8 cellular contexts compared by ENCODE assay signal in genomic region chr19:18939922-18940775, GRCh38. TPM values are rescaled to one million over a fixed set of nuclear protein-coding genes. Genes with fewer than 3 reads are reported as not detected.
DNase-seq lines count a peak whose midpoint lies in the region; ATAC-seq, FAIRE-seq and TF ChIP-seq lines count a peak whose summit lies in the region.

No MANE protein-coding gene starts in this region.

- H3K4me1 ChIP-seq in endothelial cell of umbilical vein (ENCODE audit: control insufficient read depth, extremely low read depth, insufficient read depth, low read length) (peaks cover 7% of the 10 kb centered on the region), mesodermal cell (ENCODE audit: control insufficient read depth, insufficient read depth, low read length, poor library complexity, severe bottlenecking) (peaks cover 4% of the 10 kb centered on the region), tibial artery (peaks cover 0 to 20% (median 13%) of the 10 kb centered on the region in 4 donors)

- TF ChIP-seq POLR2A in endothelial cell of umbilical vein (IDR thresholded peaks at IDR 0.05; ENCODE audit: low read depth, low read length) = peak; percentile 74

- peak overlapping the region; percentile 88 to 99 (median 97) for H3K4me3 ChIP-seq in endothelial cell of umbilical vein (replicated peaks in 1 of 3; ENCODE audit: insufficient read depth in 1 of 3, low read depth in 1 of 3, low read length in 3 of 3)
- H3K4me3 ChIP-seq in mesodermal cell (ENCODE audit: extremely low read depth, insufficient read depth, low read length, poor library complexity, severe bottlenecking) = peak overlapping the region; percentile 88
- H3K4me3 ChIP-seq in tibial artery = peak overlapping the region; percentile 73 to 95

- DNase-seq in GM13977 (ENCODE audit: low spot score) (peak; percentile 55), RWPE1 (ENCODE audit: low spot score) (peak; percentile 84), endothelial cell of umbilical vein (ENCODE audit: low read depth, low spot score) (peak; percentile 35), tibial artery (peak; percentile 65 to 83)
- DNase-seq in central memory CD4-positive, alpha-beta T cell = no peak

- CTCF ChIA-PET in RWPE1 (lab: Yijun Ruan, JAX) (interaction anchor here (0.5 to 2.4 kb wide), 6 partner anchors 20 to 337 kb away, joined by 3 to 8 read pairs (median 3); partner anchors contain the start of gene DDX49), endothelial cell of umbilical vein (lab: Charles Lee) (interaction anchor here (0.9 to 2.1 kb wide), 5 partner anchors 9 to 352 kb away, joined by 3 to 35 read pairs (median 3); no protein-coding TSS in a partner anchor)

- in situ Hi-C loops in GM13977 (cut with MboI; ENCODE audit: low pct_unique_long_range_greater_than_20kb, low sequenced_read_pairs, unreplicated experiment) = no loop called here

- peak overlapping the region; percentile 87 for H3K9ac ChIP-seq in endothelial cell of umbilical vein (replicated peaks; ENCODE audit: extremely low read depth, insufficient read depth, low read length)

- H3K79me2 ChIP-seq in endothelial cell of umbilical vein (ENCODE audit: control insufficient read depth, insufficient read depth, low read length) = peaks cover 27% of the 10 kb centered on the region

- BruUV-seq in endothelial cell of umbilical vein (replicated peaks; lab: Mats Ljungman, UMichigan) = TSS peak; percentile 59

- H3K4me2 ChIP-seq in endothelial cell of umbilical vein (ENCODE audit: insufficient read depth, low read length) = peak overlapping the region; percentile 81

- intact Hi-C loops in endothelial cell of umbilical vein (cut with micrococcal nuclease) (loop anchor here (1.0 to 2.0 kb wide), 2 partner anchors 21 to 46 kb away; partner anchors contain the start of genes COPE and DDX49), tibial artery (cut with DNase I; ENCODE audit: low total_unique reads) (loop anchor here (10.0 kb wide), 1 partner anchor 1725 kb away; the partner anchor contains the start of gene ZNF626)

- peaks cover 5 to 15% of the 10 kb centered on the region in 2 experiments for H3K36me3 ChIP-seq in endothelial cell of umbilical vein (ENCODE audit: control insufficient read depth in 2 of 2, extremely low read depth in 1 of 2, insufficient read depth in 2 of 2, low read length in 2 of 2)
- H3K36me3 ChIP-seq in mesodermal cell (ENCODE audit: control insufficient read depth, insufficient read depth, low read length) = peaks cover 22% of the 10 kb centered on the region
- H3K36me3 ChIP-seq in tibial artery = peaks cover 0 to 17% (median 10%) of the 10 kb centered on the region in 3 donors

- H2AFZ ChIP-seq in endothelial cell of umbilical vein (ENCODE audit: low read depth, low read length) = peak overlapping the region; percentile 36

- no peaks in the 10 kb centered on the region for H4K20me1 ChIP-seq in endothelial cell of umbilical vein (replicated peaks; ENCODE audit: control insufficient read depth, extremely low read depth, insufficient read depth, low read length)

- FAIRE-seq in endothelial cell of umbilical vein (lab: Jason Lieb, UNC) = peak; percentile 31

- no peaks in the 10 kb centered on the region for H3K9me1 ChIP-seq in endothelial cell of umbilical vein (replicated peaks; ENCODE audit: control insufficient read depth, extremely low read depth, insufficient read depth, low read length)

- POLR2A ChIA-PET in RWPE1 (lab: Yijun Ruan, JAX; ENCODE audit: low non-redundant PET) (no interaction called here), endothelial cell of umbilical vein (lab: Charles Lee) (no interaction called here)

- H3K9me3 ChIP-seq in endothelial cell of umbilical vein (replicated peaks; ENCODE audit: control insufficient read depth, insufficient read depth, low read length) = no peaks in the 10 kb centered on the region
- no peaks in the 10 kb centered on the region for H3K9me3 ChIP-seq in mesodermal cell (ENCODE audit: control insufficient read depth, low read length)
- H3K9me3 ChIP-seq in tibial artery = no peaks in the 10 kb centered on the region

- TF ChIP-seq CTCF in GM13977 (IDR thresholded peaks at IDR 0.05; ENCODE audit: extremely low read depth, insufficient read depth, missing control alignments) (no peak), RWPE1 (conservative IDR thresholded peaks at IDR 0.05; ENCODE audit: low read depth) (no peak), endothelial cell of umbilical vein (IDR thresholded peaks at IDR 0.05; ENCODE audit: extremely low read depth in 1 of 2, insufficient read depth in 1 of 2, low read depth in 1 of 2, low read length in 2 of 2) (no peak), tibial artery (IDR thresholded peaks at IDR 0.05) (no peak)

- WGBS in mesodermal cell (ENCODE audit: insufficient coverage in 2 of 2), 2 experiments = 1% methylated on average over 28 to 42 of the region's 47 CpGs

- H3K27ac ChIP-seq in RWPE1 (peak overlapping the region; percentile 89), endothelial cell of umbilical vein (ENCODE audit: insufficient read depth, low read depth, low read length) (peak overlapping the region; percentile 70), mesodermal cell (ENCODE audit: low read depth, low read length, severe bottlenecking) (peak overlapping the region; percentile 69), tibial artery (peak overlapping the region; percentile 73 to 78)

- H3K27me3 ChIP-seq in endothelial cell of umbilical vein (ENCODE audit: control insufficient read depth in 2 of 2, insufficient read depth in 2 of 2, low read length in 2 of 2) = no peaks in the 10 kb centered on the region
- no peaks in the 10 kb centered on the region for H3K27me3 ChIP-seq in tibial artery

- dilution Hi-C loops in endothelial cell of umbilical vein (cut with MboI; ENCODE audit: extremely low pct_ligation_motif_present, low sequenced_read_pairs) = no loop called here

- ATAC-seq in HG03175 (IDR thresholded peaks at IDR 0.05; ENCODE audit: unreplicated experiment) (no peak), HG02678 (IDR thresholded peaks at IDR 0.05; ENCODE audit: unreplicated experiment) (no peak)

TF ChIP-seq in endothelial cell of umbilical vein, 7 proteins besides CTCF, POLR2A, EP300 and RAD21:
- TF ChIP-seq JUN (IDR thresholded peaks at IDR 0.05; ENCODE audit: borderline replicate concordance, insufficient read depth, insufficient read length, low read depth) (no peak), MYC (IDR thresholded peaks at IDR 0.05; ENCODE audit: low read depth, low read length) (no peak), POLR2AphosphoS5 (IDR thresholded peaks at IDR 0.05; ENCODE audit: insufficient read depth, low read depth, low read length) (peak; percentile 43), EZH2 (IDR thresholded peaks at IDR 0.05; ENCODE audit: borderline replicate concordance, low read depth, low read length, severe bottlenecking) (no peak)
- TF ChIP-seq, protein P1, sequence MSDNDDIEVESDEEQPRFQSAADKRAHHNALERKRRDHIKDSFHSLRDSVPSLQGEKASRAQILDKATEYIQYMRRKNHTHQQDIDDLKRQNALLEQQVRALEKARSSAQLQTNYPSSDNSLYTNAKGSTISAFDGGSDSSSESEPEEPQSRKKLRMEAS (IDR thresholded peaks at IDR 0.05; ENCODE audit: insufficient read depth, insufficient read length) = no peak

RNA-seq across cellular contexts. Expression of gene HOMER3, which starts 0.9 kb away (rescaled TPM):
- 131 and 139 TPM in 2 replicates for total RNA-seq in endothelial cell of umbilical vein
- polyA plus RNA-seq in endothelial cell of umbilical vein = 180 and 184 TPM in 2 replicates
- polyA plus RNA-seq in endothelial cell of umbilical vein (2011; cell fraction: cytosol; rRNA removed) = 87.0 and 149 TPM in 2 replicates
- polyA plus RNA-seq in endothelial cell of umbilical vein (2011; cell fraction: nucleus; rRNA removed) = 180 and 225 TPM in 2 replicates
- 111 and 166 TPM in 2 replicates for polyA plus RNA-seq in endothelial cell of umbilical vein (2012)
- polyA minus RNA-seq in endothelial cell of umbilical vein = 82.4 and 98.5 TPM in 2 replicates
- 9.4 TPM for polyA minus RNA-seq in endothelial cell of umbilical vein (2011; cell fraction: cytosol; rRNA and poly(A)+ RNA removed)
- 43.0 and 63.2 TPM in 2 replicates for polyA minus RNA-seq in endothelial cell of umbilical vein (2011; cell fraction: nucleus; rRNA and poly(A)+ RNA removed)
- 62.3 TPM for polyA plus RNA-seq in mesodermal cell (2013, experiment 1 of 2)
- 55.6 TPM for polyA plus RNA-seq in mesodermal cell (2013, experiment 2 of 2)

RNA-seq across cellular contexts. Expression of gene DDX49, which starts 20.6 kb away (rescaled TPM):
- 47.7 and 51.9 TPM in 2 replicates for total RNA-seq in endothelial cell of umbilical vein
- 60.1 and 61.8 TPM in 2 replicates for polyA plus RNA-seq in endothelial cell of umbilical vein
- 39.0 and 47.3 TPM in 2 replicates for polyA plus RNA-seq in endothelial cell of umbilical vein (2011; cell fraction: cytosol; rRNA removed)
- 46.8 and 57.5 TPM in 2 replicates for polyA plus RNA-seq in endothelial cell of umbilical vein (2011; cell fraction: nucleus; rRNA removed)
- 34.2 and 35.0 TPM in 2 replicates for polyA plus RNA-seq in endothelial cell of umbilical vein (2012)
- polyA minus RNA-seq in endothelial cell of umbilical vein = 52.3 and 54.3 TPM in 2 replicates
- polyA minus RNA-seq in endothelial cell of umbilical vein (2011; cell fraction: cytosol; rRNA and poly(A)+ RNA removed) = 64.2 TPM
- 20.1 and 21.3 TPM in 2 replicates for polyA minus RNA-seq in endothelial cell of umbilical vein (2011; cell fraction: nucleus; rRNA and poly(A)+ RNA removed)
- polyA plus RNA-seq in mesodermal cell (2013, experiment 1 of 2) = 24.4 TPM
- polyA plus RNA-seq in mesodermal cell (2013, experiment 2 of 2) = 23.3 TPM

RNA-seq across cellular contexts. Expression of gene COPE, which starts 21.0 kb away (rescaled TPM):
- total RNA-seq in endothelial cell of umbilical vein = 239 and 252 TPM in 2 replicates
- 407 and 557 TPM in 2 replicates for polyA plus RNA-seq in endothelial cell of umbilical vein
- polyA plus RNA-seq in endothelial cell of umbilical vein (2011; cell fraction: cytosol; rRNA removed) = 209 and 297 TPM in 2 replicates
- 158 and 185 TPM in 2 replicates for polyA plus RNA-seq in endothelial cell of umbilical vein (2011; cell fraction: nucleus; rRNA removed)
- 171 and 230 TPM in 2 replicates for polyA plus RNA-seq in endothelial cell of umbilical vein (2012)
- polyA minus RNA-seq in endothelial cell of umbilical vein = 136 and 146 TPM in 2 replicates
- polyA minus RNA-seq in endothelial cell of umbilical vein (2011; cell fraction: cytosol; rRNA and poly(A)+ RNA removed) = 121 TPM
- polyA minus RNA-seq in endothelial cell of umbilical vein (2011; cell fraction: nucleus; rRNA and poly(A)+ RNA removed) = 53.9 and 83.6 TPM in 2 replicates
- polyA plus RNA-seq in mesodermal cell (2013, experiment 1 of 2) = 225 TPM
- polyA plus RNA-seq in mesodermal cell (2013, experiment 2 of 2) = 188 TPM

RNA-seq across cellular contexts. Expression of gene CERS1, which starts 44.2 kb away (rescaled TPM):
- 3.0 and 4.0 TPM in 2 replicates for total RNA-seq in endothelial cell of umbilical vein
- 8.5 and 11.0 TPM in 2 replicates for polyA plus RNA-seq in endothelial cell of umbilical vein
- polyA plus RNA-seq in endothelial cell of umbilical vein (2011; cell fraction: cytosol; rRNA removed) = 4.3 and 5.6 TPM in 2 replicates
- polyA plus RNA-seq in endothelial cell of umbilical vein (2011; cell fraction: nucleus; rRNA removed) = 2.4 and 4.3 TPM in 2 replicates
- 3.3 and 8.7 TPM in 2 replicates for polyA plus RNA-seq in endothelial cell of umbilical vein (2012)
- 3.6 and 5.2 TPM in 2 replicates for polyA minus RNA-seq in endothelial cell of umbilical vein
- 5.6 TPM for polyA minus RNA-seq in endothelial cell of umbilical vein (2011; cell fraction: cytosol; rRNA and poly(A)+ RNA removed)
- polyA minus RNA-seq in endothelial cell of umbilical vein (2011; cell fraction: nucleus; rRNA and poly(A)+ RNA removed) = 0.67 and 1.3 TPM in 2 replicates
- polyA plus RNA-seq in mesodermal cell (2013, experiment 1 of 2) = 17.6 TPM
- polyA plus RNA-seq in mesodermal cell (2013, experiment 2 of 2) = 11.9 TPM
